8 cellular contexts compared by ENCODE assay signal in the genomic region with DNA sequence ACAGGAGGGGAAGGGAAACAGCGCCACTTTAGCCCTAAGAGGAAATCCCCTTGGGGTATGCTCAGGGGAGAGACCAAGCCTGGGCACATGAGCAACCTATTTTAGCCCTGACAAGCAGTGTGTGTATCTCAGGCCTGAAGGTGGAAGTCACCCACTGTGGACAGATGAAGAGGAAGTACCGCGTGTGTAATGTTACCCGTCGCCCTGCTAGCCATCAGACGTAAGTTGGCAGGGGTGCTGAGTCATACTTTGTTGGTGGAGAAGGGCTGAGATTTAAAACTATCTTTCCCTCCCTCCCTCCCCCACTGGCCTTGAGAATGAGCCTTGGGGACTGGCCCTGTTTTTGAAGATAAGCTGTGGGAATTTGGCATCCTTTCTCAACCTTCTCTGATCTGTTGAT. TPM values are rescaled to one million over a fixed set of nuclear protein-coding genes. Genes with fewer than 3 reads are reported as not detected.
DNase-seq lines count a peak whose midpoint lies in the region; ATAC-seq and TF ChIP-seq lines count a peak whose summit lies in the region.

No MANE protein-coding gene starts in this region.

- no peak for DNase-seq in endodermal cell
- DNase-seq in putamen (ENCODE audit: low spot score), result peak; percentile 25
- no peak for DNase-seq in NCI-H2196 (lab: John Stamatoyannopoulos, UW; ENCODE audit: unreplicated experiment)
- no peak for DNase-seq in CD8-positive, alpha-beta memory T cell
- DNase-seq in AG20443 (ENCODE audit: low spot score), result no peak

- ATAC-seq in GM21390 (IDR thresholded peaks at IDR 0.05; ENCODE audit: unreplicated experiment) (peak; percentile 60), HG03097 (IDR thresholded peaks at IDR 0.05; ENCODE audit: low FRiP score, unreplicated experiment) (no peak)

- no peaks in the 10 kb centered on the region for H3K9me3 Mint-ChIP-seq in IgD-negative memory B cell
- H3K9me3 Mint-ChIP-seq in endodermal cell, result no peaks in the 10 kb centered on the region
- no peaks in the 10 kb centered on the region for H3K9me3 Mint-ChIP-seq in CD8-positive, alpha-beta memory T cell

- no peaks in the 10 kb centered on the region for H3K27me3 ChIP-seq in endodermal cell (ENCODE audit: control insufficient read depth, insufficient read depth, low read length, poor library complexity, severe bottlenecking)
- no peaks in the 10 kb centered on the region for H3K27me3 ChIP-seq in CD8-positive, alpha-beta memory T cell (ENCODE audit: insufficient read depth, low read length, poor library complexity, severe bottlenecking)

- no peak for TF ChIP-seq CTCF in endodermal cell (conservative IDR thresholded peaks at IDR 0.05)

- POLR2A ChIA-PET in CD8-positive, alpha-beta memory T cell (lab: Charles Lee), result no interaction called here

- H3K4me3 Mint-ChIP-seq in IgD-negative memory B cell, result peak overlapping the region in 2 of 4 donors; percentile 9 to 10
- no peak overlapping the region for H3K4me3 Mint-ChIP-seq in endodermal cell
- H3K4me3 Mint-ChIP-seq in CD8-positive, alpha-beta memory T cell, result no peak overlapping the region

- H3K36me3 ChIP-seq in endodermal cell (ENCODE audit: control insufficient read depth, insufficient read depth, low read length), result peaks cover 83% of the 10 kb centered on the region
- peaks cover 24% of the 10 kb centered on the region for H3K36me3 ChIP-seq in CD8-positive, alpha-beta memory T cell (ENCODE audit: insufficient read depth, low read length)

- H3K4me1 Mint-ChIP-seq in IgD-negative memory B cell (peaks cover 16 to 20% (median 17%) of the 10 kb centered on the region in 3 donors), endodermal cell (no peaks in the 10 kb centered on the region)
- no peaks in the 10 kb centered on the region for H3K4me1 Mint-ChIP-seq in CD8-positive, alpha-beta memory T cell

- peak overlapping the region; percentile 83 to 96 (median 87) for H3K27ac Mint-ChIP-seq in IgD-negative memory B cell
- H3K27ac Mint-ChIP-seq in endodermal cell, result peak overlapping the region; percentile 35
- peak overlapping the region in 4 of 8 donors; percentile 51 to 73 (median 60) for H3K27ac Mint-ChIP-seq in CD8-positive, alpha-beta memory T cell

- 86 to 100% methylated on average over 1 to 6 of the region's 6 CpGs for WGBS in endodermal cell (ENCODE audit: insufficient coverage in 1 of 2, insufficient read length in 1 of 2), 2 experiments

- H3K4me1 ChIP-seq in endodermal cell (ENCODE audit: control insufficient read depth, insufficient read depth, low read length), result no peaks in the 10 kb centered on the region
- no peaks in the 10 kb centered on the region for H3K4me1 ChIP-seq in CD8-positive, alpha-beta memory T cell (ENCODE audit: insufficient read depth, low read length)

- no peaks in the 10 kb centered on the region for H3K9me3 ChIP-seq in endodermal cell (ENCODE audit: control insufficient read depth, low read length)
- no peaks in the 10 kb centered on the region for H3K9me3 ChIP-seq in CD8-positive, alpha-beta memory T cell (ENCODE audit: low read length)

- H3K9ac ChIP-seq in endodermal cell (ENCODE audit: extremely low read depth, low read length, poor library complexity, severe bottlenecking), result no peak overlapping the region

- no peak overlapping the region for H3K27ac ChIP-seq in endodermal cell (ENCODE audit: low read depth, low read length)
- no peak overlapping the region for H3K27ac ChIP-seq in CD8-positive, alpha-beta memory T cell (ENCODE audit: low read depth, low read length)

- H3K27me3 Mint-ChIP-seq in IgD-negative memory B cell (no peaks in the 10 kb centered on the region), endodermal cell (ENCODE audit: insufficient read depth) (no peaks in the 10 kb centered on the region)
- H3K27me3 Mint-ChIP-seq in CD8-positive, alpha-beta memory T cell, result peaks cover 0 to 1% of the 10 kb centered on the region in 2 donors

- peaks cover 3% of the 10 kb centered on the region for H3K36me3 Mint-ChIP-seq in IgD-negative memory B cell
- H3K36me3 Mint-ChIP-seq in endodermal cell (ENCODE audit: low read depth), result peaks cover 80% of the 10 kb centered on the region
- peaks cover 0 to 88% (median 29%) of the 10 kb centered on the region in 3 donors for H3K36me3 Mint-ChIP-seq in CD8-positive, alpha-beta memory T cell

- H3K4me3 ChIP-seq in endodermal cell (ENCODE audit: low read length), result no peak overlapping the region
- H3K4me3 ChIP-seq in CD8-positive, alpha-beta memory T cell (ENCODE audit: low read length), result no peak overlapping the region

- CTCF ChIA-PET in CD8-positive, alpha-beta memory T cell (lab: Charles Lee), result no interaction called here

RNA-seq across cellular contexts. Expression of gene AGO1, which starts 11.2 kb away (rescaled TPM):
- 6.2 TPM for polyA plus RNA-seq in IgD-negative memory B cell
- total RNA-seq in endodermal cell, result 10 to 100 TPM; 54.5 to 65.7 TPM
- polyA plus RNA-seq in endodermal cell (2013, experiment 1 of 2), result 48.5 TPM
- polyA plus RNA-seq in endodermal cell (2013, experiment 2 of 2), result 52.3 TPM
- 10 to 100 TPM; 41.0 to 41.6 TPM for total RNA-seq in CD8-positive, alpha-beta memory T cell
- polyA plus RNA-seq in CD8-positive, alpha-beta memory T cell, result 9.4 TPM

RNA-seq across cellular contexts. Expression of gene AGO3, which starts 36.7 kb away (rescaled TPM):
- polyA plus RNA-seq in IgD-negative memory B cell, result 13.1 TPM
- total RNA-seq in endodermal cell, result 10 to 100 TPM; 32.8 to 39.8 TPM
- polyA plus RNA-seq in endodermal cell (2013, experiment 1 of 2), result 17.5 TPM
- polyA plus RNA-seq in endodermal cell (2013, experiment 2 of 2), result 14.5 TPM
- total RNA-seq in CD8-positive, alpha-beta memory T cell, result 10 to 100 TPM; 30.0 to 31.3 TPM
- polyA plus RNA-seq in CD8-positive, alpha-beta memory T cell, result 12.8 TPM
